ENCODE assay signal across 15 cellular contexts in genomic region chr15:63462053-63462452, GRCh38. TPM values are rescaled to one million over a fixed set of nuclear protein-coding genes. Genes with fewer than 3 reads are reported as not detected.
DNase-seq lines count a peak whose midpoint lies in the region; ATAC-seq and TF ChIP-seq lines count a peak whose summit lies in the region.
"Had no signal": no experiment of that assay in that cellular context is flagged by ENCODE, and none has a peak within 500 bp of the region (broad histone marks: within the 10 kb centered on the region; RNA-seq: fewer than 3 reads in every experiment).

No MANE protein-coding gene starts in this region.

- H3K27me3 ChIP-seq in body of pancreas (no peaks in the 10 kb centered on the region), transverse colon (no peaks in the 10 kb centered on the region)
- no peaks in the 10 kb centered on the region for H3K27me3 ChIP-seq in CD4-positive, alpha-beta T cell (ENCODE audit: control insufficient read depth, insufficient read depth, low read length)

- H3K27ac ChIP-seq in body of pancreas (peak overlapping the region in 1 of 4 donors; percentile 4), transverse colon (peak overlapping the region; percentile 32 to 82 (median 70))
- no peak overlapping the region for H3K27ac ChIP-seq in CD4-positive, alpha-beta T cell (ENCODE audit: low read depth, low read length)
- H3K27ac ChIP-seq: left ventricle myocardium inferior, tibial artery had no signal

- intact Hi-C loops in body of pancreas (cut with DNase I) (no loop called here), transverse colon (cut with DNase I; ENCODE audit: low total_unique reads) (no loop called here)
- intact Hi-C loops in CD4-positive, alpha-beta T cell (cut with DNase I, micrococcal nuclease) = no loop called here

- H3K4me3 Mint-ChIP-seq in activated T-cell treated with anti-CD3 and anti-CD28 coated beads, Interleukin-2, amount 50 U/mL, for 72 hours = no peak overlapping the region
- no peak overlapping the region for H3K4me3 Mint-ChIP-seq in activated T-cell treated with anti-CD3 and anti-CD28 coated beads, Interleukin-2, amount 50 U/mL, for 4 hours
- no peak overlapping the region for H3K4me3 Mint-ChIP-seq in CD4-positive, alpha-beta T cell
- H3K4me3 Mint-ChIP-seq: WTC11 had no signal

- peaks cover 8% of the 10 kb centered on the region for H3K4me1 Mint-ChIP-seq in activated T-cell treated with anti-CD3 and anti-CD28 coated beads, Interleukin-2, amount 50 U/mL, for 72 hours (ENCODE audit: low read depth)
- peaks cover 6% of the 10 kb centered on the region for H3K4me1 Mint-ChIP-seq in activated T-cell treated with anti-CD3 and anti-CD28 coated beads, Interleukin-2, amount 50 U/mL, for 4 hours (ENCODE audit: low read depth)
- peaks cover 9% of the 10 kb centered on the region for H3K4me1 Mint-ChIP-seq in CD4-positive, alpha-beta T cell (ENCODE audit: low read depth)

- no peak for TF ChIP-seq POLR2A in body of pancreas (IDR thresholded peaks at IDR 0.05)
- TF ChIP-seq POLR2A in transverse colon (IDR thresholded peaks at IDR 0.05) = no peak

- in situ Hi-C loops in transverse colon (cut with MboI; ENCODE audit: low pct_ligation_motif_present in 1 of 4, low pct_unique_long_range_greater_than_20kb in 1 of 4, low sequenced_read_pairs in 3 of 4) = loop anchor here in 2 of 4 donors (10.0 to 25.0 kb wide), 2 partner anchors 133 to 600 kb away; partner anchors contain the start of gene FBXL22 (in 1 of the 2)

- H3K27ac Mint-ChIP-seq in activated T-cell treated with anti-CD3 and anti-CD28 coated beads, Interleukin-2, amount 50 U/mL, for 72 hours = peak overlapping the region; percentile 77
- no peak overlapping the region for H3K27ac Mint-ChIP-seq in CD4-positive, alpha-beta T cell
- H3K27ac Mint-ChIP-seq: nephron progenitor cell, WTC11 had no signal

- no peak for DNase-seq in activated T-cell treated with anti-CD3 and anti-CD28 coated beads, Interleukin-2, amount 50 U/mL, for 72 hours
- no peak for DNase-seq in activated T-cell treated with anti-CD3 and anti-CD28 coated beads, Interleukin-2, amount 50 U/mL, for 4 hours
- DNase-seq in body of pancreas (no peak), iris pigment epithelial cell (ENCODE audit: low read depth) (peak; percentile 80), transverse colon (no peak)
- no peak for DNase-seq in CD4-positive, alpha-beta T cell
- DNase-seq: COR-L47, KG1, left ventricle myocardium inferior, NCI-H2029 treated with DMSO at 0.1 percent for 48 hours, tibial artery had no signal

- no peak for TF ChIP-seq EP300 in transverse colon (IDR thresholded peaks at IDR 0.05; ENCODE audit: low read depth)

- no peaks in the 10 kb centered on the region for H3K36me3 ChIP-seq in body of pancreas (replicated peaks in 1 of 2; ENCODE audit: insufficient read depth in 1 of 2, low read depth in 2 of 2)
- H3K36me3 ChIP-seq in transverse colon = no peaks in the 10 kb centered on the region
- H3K36me3 ChIP-seq: left ventricle myocardium inferior, tibial artery had no signal

- no peak for TF ChIP-seq CTCF in body of pancreas (IDR thresholded peaks at IDR 0.05)
- TF ChIP-seq CTCF in transverse colon (IDR thresholded peaks at IDR 0.05) = no peak
- TF ChIP-seq CTCF in CD4-positive, alpha-beta T cell (IDR thresholded peaks at IDR 0.05) = no peak

- WGBS in body of pancreas, 2 donors = 19 to 25% methylated on average over 2 of the region's 2 CpGs
- WGBS in transverse colon (ENCODE audit: low coverage in 1 of 2), 2 donors = 15 to 24% methylated on average over 2 of the region's 2 CpGs

- POLR2A ChIA-PET in CD4-positive, alpha-beta T cell (lab: Charles Lee) = no interaction called here

- H3K4me1 ChIP-seq in body of pancreas (peaks cover 41% of the 10 kb centered on the region), transverse colon (peaks cover 24 to 74% (median 60%) of the 10 kb centered on the region in 4 donors)

- H3K4me3 ChIP-seq in body of pancreas (no peak overlapping the region), transverse colon (no peak overlapping the region)
- H3K4me3 ChIP-seq: left ventricle myocardium inferior, tibial artery had no signal

- no peaks in the 10 kb centered on the region for H3K36me3 Mint-ChIP-seq in activated T-cell treated with anti-CD3 and anti-CD28 coated beads, Interleukin-2, amount 50 U/mL, for 72 hours (ENCODE audit: insufficient read depth in 2 of 2)
- H3K36me3 Mint-ChIP-seq in activated T-cell treated with anti-CD3 and anti-CD28 coated beads, Interleukin-2, amount 50 U/mL, for 4 hours (ENCODE audit: insufficient read depth) = no peaks in the 10 kb centered on the region
- no peaks in the 10 kb centered on the region for H3K36me3 Mint-ChIP-seq in CD4-positive, alpha-beta T cell (ENCODE audit: low read depth)

- no peaks in the 10 kb centered on the region for H3K27me3 Mint-ChIP-seq in activated T-cell treated with anti-CD3 and anti-CD28 coated beads, Interleukin-2, amount 50 U/mL, for 72 hours (ENCODE audit: low read depth)
- H3K27me3 Mint-ChIP-seq in activated T-cell treated with anti-CD3 and anti-CD28 coated beads, Interleukin-2, amount 50 U/mL, for 4 hours (ENCODE audit: low read depth) = peaks cover 5% of the 10 kb centered on the region
- H3K27me3 Mint-ChIP-seq in CD4-positive, alpha-beta T cell = no peaks in the 10 kb centered on the region

- CTCF ChIA-PET in CD4-positive, alpha-beta T cell (lab: Charles Lee) = interaction anchor here (0.6 to 1.7 kb wide), 3 partner anchors 16 to 90 kb away, joined by 3 read pairs; no protein-coding TSS in a partner anchor

- H3K9me3 Mint-ChIP-seq in activated T-cell treated with anti-CD3 and anti-CD28 coated beads, Interleukin-2, amount 50 U/mL, for 72 hours = no peaks in the 10 kb centered on the region
- H3K9me3 Mint-ChIP-seq in activated T-cell treated with anti-CD3 and anti-CD28 coated beads, Interleukin-2, amount 50 U/mL, for 4 hours = no peaks in the 10 kb centered on the region
- H3K9me3 Mint-ChIP-seq in CD4-positive, alpha-beta T cell = no peaks in the 10 kb centered on the region

- H3K9me3 ChIP-seq in body of pancreas = no peaks in the 10 kb centered on the region
- H3K9me3 ChIP-seq in transverse colon = no peaks in the 10 kb centered on the region
- H3K9me3 ChIP-seq in CD4-positive, alpha-beta T cell (ENCODE audit: control insufficient read depth, low read length) = no peaks in the 10 kb centered on the region
- H3K9me3 ChIP-seq: left ventricle myocardium inferior, tibial artery had no signal

- no peak for ATAC-seq in activated T-cell treated with anti-CD3 and anti-CD28 coated beads, Interleukin-2, amount 50 U/mL, for 72 hours (replicated peaks in 1 of 2)
- ATAC-seq in activated T-cell treated with anti-CD3 and anti-CD28 coated beads, Interleukin-2, amount 50 U/mL, for 4 hours = no peak
- ATAC-seq in body of pancreas (peak; percentile 77), GM18511 (IDR thresholded peaks at IDR 0.05; ENCODE audit: unreplicated experiment) (no peak), HG02884 (IDR thresholded peaks at IDR 0.05; ENCODE audit: unreplicated experiment) (no peak)
- ATAC-seq in CD4-positive, alpha-beta T cell (ENCODE audit: poor library complexity) = no peak

RNA-seq across cellular contexts. Expression of gene USP3, which starts 42.3 kb away (rescaled TPM):
- total RNA-seq in activated T-cell treated with anti-CD3 and anti-CD28 coated beads, Interleukin-2, amount 50 U/mL, for 72 hours = 10 to 100 TPM; 66.5 to 78.0 TPM
- 10 to 100 TPM; 34.2 to 40.9 (median 35.5) TPM for total RNA-seq in activated T-cell treated with anti-CD3 and anti-CD28 coated beads, Interleukin-2, amount 50 U/mL, for 4 hours
- 10 to 100 TPM; 48.8 to 50.1 TPM for total RNA-seq in body of pancreas
- total RNA-seq in transverse colon = 10 to 100 TPM; 56.1 to 93.0 (median 73.7) TPM
- total RNA-seq in CD4-positive, alpha-beta T cell = 100 to 1,000 TPM; 280 to 282 TPM
